Comparison of ENCODE assay signal across 21 cellular contexts in genomic region chr2:137829251-137829650, GRCh38.
"Had no signal": no experiment of that assay in that cellular context is flagged by ENCODE, and none has a peak within 500 bp of the region (broad histone marks: within the 10 kb centered on the region; RNA-seq: fewer than 3 reads in every experiment).

No MANE protein-coding gene starts in this region.

- H3K4me1 ChIP-seq: esophagus muscularis mucosa, gastrocnemius medialis, left ventricle myocardium inferior, lower lobe of right lung had no signal

- DNase-seq: effector memory CD8-positive, alpha-beta T cell; gastrocnemius medialis; kidney; left cardiac atrium; left ventricle myocardium inferior; lower lobe of right lung; mesenchymal stem cell; midbrain; nucleus accumbens; ovary; right cardiac atrium; small intestine; stimulated activated CD4-positive, alpha-beta T cell treated with anti-CD3 and anti-CD28 coated beads, Interleukin-12 subunit alpha, Interleukin-12 subunit beta, amount 100 ng/mL, for 4 hours; stimulated activated naive CD4-positive, alpha-beta T cell; trophoblast cell had no signal

- H3K36me3 Mint-ChIP-seq: natural killer cell treated with Interleukin-12 subunit alpha and Interleukin-12 subunit beta and Interleukin-15 and Interleukin-18, amount 100 ng/mL, for 72 hours; neural progenitor cell had no signal

- H3K27ac ChIP-seq: epithelial cell of prostate, esophagus muscularis mucosa, gastrocnemius medialis, left ventricle myocardium inferior, lower lobe of right lung, neural progenitor cell, ovary had no signal

- H2AFZ ChIP-seq: neural progenitor cell had no signal

- H3K27ac Mint-ChIP-seq: dendritic cell treated with granulocyte-macrophage colony-stimulating factor and Interleukin-4, amounts not matched to agents 40 ng/mL and 50 ng/mL, for 4 days; effector memory CD8-positive, alpha-beta T cell; natural killer cell treated with Interleukin-12 subunit alpha and Interleukin-12 subunit beta and Interleukin-15 and Interleukin-18, amount 100 ng/mL, for 72 hours; neural progenitor cell; progenitor cell of endocrine pancreas had no signal

- H3K27me3 Mint-ChIP-seq: dendritic cell treated with granulocyte-macrophage colony-stimulating factor and Interleukin-4, amounts not matched to agents 40 ng/mL and 50 ng/mL, for 4 days; effector memory CD8-positive, alpha-beta T cell; progenitor cell of endocrine pancreas had no signal

- H3K27me3 ChIP-seq: esophagus muscularis mucosa, gastrocnemius medialis, neural progenitor cell, ovary had no signal

- H3K4me3 Mint-ChIP-seq: dendritic cell treated with granulocyte-macrophage colony-stimulating factor and Interleukin-4, amounts not matched to agents 40 ng/mL and 50 ng/mL, for 4 days; effector memory CD8-positive, alpha-beta T cell; natural killer cell treated with Interleukin-12 subunit alpha and Interleukin-12 subunit beta and Interleukin-15 and Interleukin-18, amount 100 ng/mL, for 72 hours; neural progenitor cell had no signal

- H3K9me3 ChIP-seq: esophagus muscularis mucosa, gastrocnemius medialis, left ventricle myocardium inferior, lower lobe of right lung, ovary had no signal

- H3K9me3 Mint-ChIP-seq: dendritic cell treated with granulocyte-macrophage colony-stimulating factor and Interleukin-4, amounts not matched to agents 40 ng/mL and 50 ng/mL, for 4 days; effector memory CD8-positive, alpha-beta T cell; neural progenitor cell had no signal

- H3K4me3 ChIP-seq: esophagus muscularis mucosa, gastrocnemius medialis, left ventricle myocardium inferior, lower lobe of right lung, neural progenitor cell, ovary had no signal

- H3K4me2 ChIP-seq: neural progenitor cell had no signal

- H3K36me3 ChIP-seq: esophagus muscularis mucosa, gastrocnemius medialis, left ventricle myocardium inferior, lower lobe of right lung, neural progenitor cell, ovary had no signal

- ATAC-seq: effector memory CD8-positive, alpha-beta T cell; gastrocnemius medialis; left cardiac atrium; lower lobe of right lung; natural killer cell treated with Interleukin-12 subunit alpha and Interleukin-12 subunit beta and Interleukin-15 and Interleukin-18, amount 100 ng/mL, for 72 hours; right cardiac atrium had no signal
